1 cellular context compared by ENCODE assay signal in genomic region chr17:17237026-17237799, GRCh38.
TF ChIP-seq lines count a peak whose summit lies in the region.

Gene FLCN (minus strand): TSS chr17:17237168. CDS start chr17:17228137, 9,031 bp downstream.

TF ChIP-seq in A549, 52 proteins besides CTCF, POLR2A, EP300 and RAD21 (continued from another document):
- TF ChIP-seq REST (IDR thresholded peaks at IDR 0.05), result no peak
- no peak for TF ChIP-seq JUNB (IDR thresholded peaks at IDR 0.05)
- peak; percentile 98 for TF ChIP-seq GATA3 (IDR thresholded peaks at IDR 0.05; ENCODE audit: borderline replicate concordance)
- no peak for TF ChIP-seq ZSCAN20 (CRISPR knock-in tag; IDR thresholded peaks at IDR 0.05)
- no peak for TF ChIP-seq NFE2L2 (conservative IDR thresholded peaks at IDR 0.05; ENCODE audit: low read length)
- TF ChIP-seq HEYL (CRISPR knock-in tag; IDR thresholded peaks at IDR 0.05), result no peak
- TF ChIP-seq HOXA7 (CRISPR knock-in tag; IDR thresholded peaks at IDR 0.05), result no peak
- TF ChIP-seq RNF2 (IDR thresholded peaks at IDR 0.05; ENCODE audit: borderline replicate concordance, low read depth), result no peak
- no peak; the same call in 1 of the 2 replicates for TF ChIP-seq PHF8 (IDR thresholded peaks at IDR 0.05; ENCODE audit: borderline replicate concordance, low read depth)
- no peak for TF ChIP-seq FOSB (CRISPR knock-in tag; IDR thresholded peaks at IDR 0.05)
- peak; percentile 98 for TF ChIP-seq USF2 (IDR thresholded peaks at IDR 0.05)
- TF ChIP-seq CHD4 (IDR thresholded peaks at IDR 0.05; ENCODE audit: borderline replicate concordance), result no peak
- TF ChIP-seq MYC (IDR thresholded peaks at IDR 0.05; ENCODE audit: borderline replicate concordance, low read length), result peak; percentile 32; the same call in 1 of the 2 replicates
- no peak for TF ChIP-seq ATOH8 (CRISPR knock-in tag; IDR thresholded peaks at IDR 0.05; ENCODE audit: low read depth)
- TF ChIP-seq NR3C1 (IDR thresholded peaks at IDR 0.05), result no peak
- no peak for TF ChIP-seq ZNF302 (CRISPR knock-in tag; IDR thresholded peaks at IDR 0.05)
- no peak for TF ChIP-seq MAZ (IDR thresholded peaks at IDR 0.05; ENCODE audit: borderline replicate concordance, low read depth, low read length)
- TF ChIP-seq KDM1A (IDR thresholded peaks at IDR 0.05; ENCODE audit: low read depth), result no peak
- no peak for TF ChIP-seq EHF (CRISPR knock-in tag; IDR thresholded peaks at IDR 0.05)
- TF ChIP-seq CEBPB (IDR thresholded peaks at IDR 0.05), result no peak
- no peak for TF ChIP-seq ESRRA (IDR thresholded peaks at IDR 0.05; ENCODE audit: borderline replicate concordance, low read length)
- no peak for TF ChIP-seq FOXS1 (CRISPR knock-in tag; IDR thresholded peaks at IDR 0.05)
- peak; percentile 72 for TF ChIP-seq E2F6 (IDR thresholded peaks at IDR 0.05; ENCODE audit: borderline replicate concordance, low read depth)
- TF ChIP-seq HOXB5 (CRISPR knock-in tag; IDR thresholded peaks at IDR 0.05), result no peak
- TF ChIP-seq HMGXB4 (CRISPR knock-in tag; IDR thresholded peaks at IDR 0.05; ENCODE audit: borderline replicate concordance), result peak; percentile 91
- TF ChIP-seq FOSL2 (IDR thresholded peaks at IDR 0.05), result no peak
- TF ChIP-seq FOSL2 (CRISPR knock-in tag; IDR thresholded peaks at IDR 0.05), result no peak
- TF ChIP-seq POLR2AphosphoS2 (conservative IDR thresholded peaks at IDR 0.05; ENCODE audit: low read length), result no peak
- no peak for TF ChIP-seq KDM5A (IDR thresholded peaks at IDR 0.05)
- no peak for TF ChIP-seq SMC3 (IDR thresholded peaks at IDR 0.05)
- TF ChIP-seq RARB (CRISPR knock-in tag; IDR thresholded peaks at IDR 0.05), result no peak
- no peak for TF ChIP-seq HES2 (IDR thresholded peaks at IDR 0.05)
- no peak for TF ChIP-seq CBX8 (IDR thresholded peaks at IDR 0.05)
- TF ChIP-seq HOXB13 (CRISPR knock-in tag; IDR thresholded peaks at IDR 0.05; ENCODE audit: low read depth), result no peak
- no peak for TF ChIP-seq CHD2 (IDR thresholded peaks at IDR 0.05; ENCODE audit: low read length, partially characterized antibody)
- no peak; the same call in 1 of the 2 replicates for TF ChIP-seq NPAS2 (CRISPR knock-in tag; IDR thresholded peaks at IDR 0.05; ENCODE audit: borderline replicate concordance)
